9 cellular contexts compared by ENCODE assay signal in the genomic region with DNA sequence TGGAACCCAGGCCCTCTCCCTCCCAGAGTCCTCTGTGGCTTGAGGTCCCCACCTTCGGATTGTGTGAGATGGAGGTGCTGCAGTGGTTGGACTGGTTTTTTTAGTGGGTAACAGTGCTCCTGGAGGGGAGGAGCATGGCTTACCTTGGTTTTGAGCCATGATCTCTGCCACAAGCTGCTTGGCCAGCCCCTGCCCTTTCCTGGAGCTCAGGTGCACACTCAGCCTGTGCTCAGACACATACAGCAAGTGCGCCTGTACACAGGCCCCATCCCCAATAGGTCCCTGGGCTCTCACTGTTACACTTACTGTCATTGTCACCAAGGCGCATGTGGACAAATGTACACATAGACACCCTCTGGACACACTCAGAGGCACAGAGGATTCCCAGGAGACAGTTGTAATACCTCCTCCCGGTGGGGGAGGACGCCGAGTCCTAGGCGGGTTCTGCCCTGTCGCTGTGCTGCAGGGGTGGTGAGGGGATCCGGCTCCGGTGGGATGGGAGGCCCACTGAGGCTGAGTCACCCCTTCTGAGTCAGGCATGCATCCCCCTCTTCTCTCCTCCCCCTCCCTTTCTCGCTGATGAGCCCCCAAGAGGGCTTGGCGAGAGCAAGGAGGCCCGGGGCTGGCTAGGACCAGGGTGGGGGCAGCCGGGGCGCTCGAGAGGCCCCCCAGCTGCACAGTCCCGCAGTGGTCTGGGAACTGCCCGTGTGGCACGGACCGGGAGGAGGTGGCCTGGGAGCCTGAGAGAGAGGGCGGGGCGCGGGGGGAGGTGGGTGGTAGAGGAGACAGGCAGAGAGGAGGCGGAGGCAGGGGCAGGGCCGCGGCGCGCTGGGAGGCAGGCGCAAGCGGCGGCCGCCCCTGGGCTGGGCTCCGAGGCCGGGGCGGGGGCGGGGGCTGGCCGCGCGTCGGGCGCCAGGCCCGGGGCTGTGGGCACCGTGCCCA. TPM values are rescaled to one million over a fixed set of nuclear protein-coding genes. Genes with fewer than 3 reads are reported as not detected.
DNase-seq lines count a peak whose midpoint lies in the region; ATAC-seq, FAIRE-seq and TF ChIP-seq lines count a peak whose summit lies in the region.
"Had no signal": no experiment of that assay in that cellular context is flagged by ENCODE, and none has a peak within 500 bp of the region (broad histone marks: within the 10 kb centered on the region; RNA-seq: fewer than 3 reads in every experiment).

No MANE protein-coding gene starts in this region.

- no peak for TF ChIP-seq POLR2A in A549 (IDR thresholded peaks at IDR 0.05; ENCODE audit: low read length)
- no peak for TF ChIP-seq POLR2A in adrenal gland (IDR thresholded peaks at IDR 0.05)

- H3K36me3 ChIP-seq in HAP-1 (replicated peaks) (no peaks in the 10 kb centered on the region), NT2/D1 (ENCODE audit: insufficient read depth, insufficient read length, low read length) (no peaks in the 10 kb centered on the region), adrenal gland (replicated peaks in 1 of 2) (no peaks in the 10 kb centered on the region)
- H3K36me3 ChIP-seq: neutrophil had no signal

- CTCF ChIA-PET in A549 (lab: Yijun Ruan, JAX) = interaction anchor here (0.5 to 8.0 kb wide), 4 partner anchors 14 to 161 kb away, joined by 3 to 72 read pairs (median 30); no protein-coding TSS in a partner anchor

- DNase-seq in A549 (ENCODE audit: low read depth in 1 of 2, low spot score in 1 of 2) (peak; percentile 60 to 72), HAP-1 (ENCODE audit: low spot score in 2 of 2) (peak; percentile 69 to 96), NT2/D1 (ENCODE audit: low read depth, low spot score) (no peak), adrenal gland (peak; percentile 92 to 98 (median 94)), cardiac septum (ENCODE audit: low spot score) (peak; percentile 91), omental fat pad (ENCODE audit: low spot score) (peak; percentile 64)

- H3K4me1 ChIP-seq in A549 = peaks cover 64% of the 10 kb centered on the region
- peaks cover 11% of the 10 kb centered on the region; the same call in 1 of the 2 replicates for H3K4me1 ChIP-seq in HAP-1
- H3K4me1 ChIP-seq in NT2/D1 (ENCODE audit: insufficient read depth, insufficient read length) = peaks cover 30% of the 10 kb centered on the region
- H3K4me1 ChIP-seq in adrenal gland (replicated peaks in 1 of 2) = peaks cover 36 to 86% of the 10 kb centered on the region in 2 donors

- no peaks in the 10 kb centered on the region for H3K9me3 ChIP-seq in A549
- no peaks in the 10 kb centered on the region for H3K9me3 ChIP-seq in HAP-1
- no peaks in the 10 kb centered on the region for H3K9me3 ChIP-seq in NT2/D1 (ENCODE audit: insufficient read depth, low read length)
- no peaks in the 10 kb centered on the region for H3K9me3 ChIP-seq in adrenal gland (replicated peaks in 1 of 3)
- H3K9me3 ChIP-seq: neutrophil had no signal

- H3K27ac ChIP-seq in A549 = peak overlapping the region; percentile 87 to 94
- H3K27ac ChIP-seq in adrenal gland = peak overlapping the region; percentile 34 to 94 (median 76)
- H3K27ac ChIP-seq: neutrophil had no signal

- intact Hi-C loops in adrenal gland (cut with DNase I) (no loop called here), cardiac septum (cut with DNase I) (no loop called here)

- TF ChIP-seq RAD21 in A549 (conservative IDR thresholded peaks at IDR 0.05 in 1 of 2, IDR thresholded peaks at IDR 0.05 in 1 of 2) = no peak

- 28% methylated on average over 10 of the region's 43 CpGs for WGBS in A549 (ENCODE audit: missing lambda C conversion rate)
- 5 to 100% (median 11%) methylated on average over 1 to 43 of the region's 43 CpGs; no CpG with 5 or more reads in 1 of the 4 donors for WGBS in adrenal gland, 4 donors

- FAIRE-seq in A549 (lab: Jason Lieb, UNC) = no peak

- POLR2A ChIA-PET in A549 (lab: Yijun Ruan, JAX) = interaction anchor here (0.5 kb wide), 1 partner anchor 67 kb away, joined by 3 read pairs; no protein-coding TSS in a partner anchor

- H3K27me3 ChIP-seq in HAP-1 (ENCODE audit: low read depth) = no peaks in the 10 kb centered on the region
- H3K27me3 ChIP-seq in NT2/D1 (ENCODE audit: insufficient read depth, insufficient read length) = peaks cover 5% of the 10 kb centered on the region
- no peaks in the 10 kb centered on the region for H3K27me3 ChIP-seq in adrenal gland

- ATAC-seq in A549 = peak; percentile 83 to 89
- peak; percentile 89 for ATAC-seq in omental fat pad (ENCODE audit: low FRiP score)
- no peak for ATAC-seq in HG03135 (IDR thresholded peaks at IDR 0.05; ENCODE audit: unreplicated experiment)
- ATAC-seq in HG03571 (IDR thresholded peaks at IDR 0.05; ENCODE audit: unreplicated experiment) = no peak

- in situ Hi-C loops in HAP-1 (cut with MboI; ENCODE audit: low sequenced_read_pairs) = no loop called here

- peak overlapping the region; percentile 37 for H3K9ac ChIP-seq in NT2/D1 (ENCODE audit: insufficient read length, low read depth)

- TF ChIP-seq CTCF in A549 (IDR thresholded peaks at IDR 0.05) (no peak), adrenal gland (IDR thresholded peaks at IDR 0.05) (no peak), omental fat pad (IDR thresholded peaks at IDR 0.05) (no peak)

- no peak for TF ChIP-seq EP300 in A549 (IDR thresholded peaks at IDR 0.05)

- H3K4me3 ChIP-seq in A549 (peak overlapping the region; percentile 80), HAP-1 (peak overlapping the region; percentile 43), NT2/D1 (ENCODE audit: insufficient read length, low read depth) (peak overlapping the region; percentile 72), adrenal gland (peak overlapping the region in 2 of 4 donors; percentile 28 to 85)

- peak overlapping the region; percentile 93 for H3K4me2 ChIP-seq in A549

TF ChIP-seq in A549, 52 proteins besides CTCF, POLR2A, EP300 and RAD21:
- TF ChIP-seq ZC3H11A (IDR thresholded peaks at IDR 0.05) = no peak
- TF ChIP-seq FOSB (CRISPR knock-in tag; IDR thresholded peaks at IDR 0.05) = no peak
- TF ChIP-seq ZSCAN20 (CRISPR knock-in tag; IDR thresholded peaks at IDR 0.05) = no peak
- no peak for TF ChIP-seq FOSL2 (IDR thresholded peaks at IDR 0.05)
- peak; percentile 42; the same call in 1 of the 2 replicates for TF ChIP-seq FOSL2 (CRISPR knock-in tag; IDR thresholded peaks at IDR 0.05)
- TF ChIP-seq HOXB5 (CRISPR knock-in tag; IDR thresholded peaks at IDR 0.05) = no peak
- TF ChIP-seq, protein P1, sequence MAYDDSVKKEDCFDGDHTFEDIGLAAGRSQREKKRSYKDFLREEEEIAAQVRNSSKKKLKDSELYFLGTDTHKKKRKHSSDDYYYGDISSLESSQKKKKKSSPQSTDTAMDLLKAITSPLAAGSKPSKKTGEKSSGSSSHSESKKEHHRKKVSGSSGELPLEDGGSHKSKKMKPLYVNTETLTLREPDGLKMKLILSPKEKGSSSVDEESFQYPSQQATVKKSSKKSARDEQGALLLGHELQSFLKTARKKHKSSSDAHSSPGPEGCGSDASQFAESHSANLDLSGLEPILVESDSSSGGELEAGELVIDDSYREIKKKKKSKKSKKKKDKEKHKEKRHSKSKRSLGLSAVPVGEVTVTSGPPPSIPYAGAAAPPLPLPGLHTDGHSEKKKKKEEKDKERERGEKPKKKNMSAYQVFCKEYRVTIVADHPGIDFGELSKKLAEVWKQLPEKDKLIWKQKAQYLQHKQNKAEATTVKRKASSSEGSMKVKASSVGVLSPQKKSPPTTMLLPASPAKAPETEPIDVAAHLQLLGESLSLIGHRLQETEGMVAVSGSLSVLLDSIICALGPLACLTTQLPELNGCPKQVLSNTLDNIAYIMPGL (CRISPR knock-in tag; IDR thresholded peaks at IDR 0.05; ENCODE audit: borderline replicate concordance) = no peak
- no peak for TF ChIP-seq PHF8 (IDR thresholded peaks at IDR 0.05; ENCODE audit: borderline replicate concordance, low read depth)
- TF ChIP-seq EHF (CRISPR knock-in tag; IDR thresholded peaks at IDR 0.05) = no peak
- TF ChIP-seq JUN (IDR thresholded peaks at IDR 0.05) = peak in 1 of 2 experiments; percentile 44; a peak in 1 of 5 replicates
- TF ChIP-seq, protein P2, sequence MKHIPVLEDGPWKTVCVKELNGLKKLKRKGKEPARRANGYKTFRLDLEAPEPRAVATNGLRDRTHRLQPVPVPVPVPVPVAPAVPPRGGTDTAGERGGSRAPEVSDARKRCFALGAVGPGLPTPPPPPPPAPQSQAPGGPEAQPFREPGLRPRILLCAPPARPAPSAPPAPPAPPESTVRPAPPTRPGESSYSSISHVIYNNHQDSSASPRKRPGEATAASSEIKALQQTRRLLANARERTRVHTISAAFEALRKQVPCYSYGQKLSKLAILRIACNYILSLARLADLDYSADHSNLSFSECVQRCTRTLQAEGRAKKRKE (CRISPR knock-in tag; IDR thresholded peaks at IDR 0.05; ENCODE audit: low read depth) = no peak
- TF ChIP-seq, protein P3, sequence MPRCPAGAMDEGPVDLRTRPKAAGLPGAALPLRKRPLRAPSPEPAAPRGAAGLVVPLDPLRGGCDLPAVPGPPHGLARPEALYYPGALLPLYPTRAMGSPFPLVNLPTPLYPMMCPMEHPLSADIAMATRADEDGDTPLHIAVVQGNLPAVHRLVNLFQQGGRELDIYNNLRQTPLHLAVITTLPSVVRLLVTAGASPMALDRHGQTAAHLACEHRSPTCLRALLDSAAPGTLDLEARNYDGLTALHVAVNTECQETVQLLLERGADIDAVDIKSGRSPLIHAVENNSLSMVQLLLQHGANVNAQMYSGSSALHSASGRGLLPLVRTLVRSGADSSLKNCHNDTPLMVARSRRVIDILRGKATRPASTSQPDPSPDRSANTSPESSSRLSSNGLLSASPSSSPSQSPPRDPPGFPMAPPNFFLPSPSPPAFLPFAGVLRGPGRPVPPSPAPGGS (IDR thresholded peaks at IDR 0.05) = no peak

RNA-seq across cellular contexts. Expression of a gene that starts 0.5 kb away (rescaled TPM):
- polyA plus RNA-seq in A549 (2011; rRNA removed) (45.9 and 50.0 TPM in 2 replicates), A549 (2017; fragmentation: RNase III; extraction: RNeasy Plus Mini Kit Qiagen cat#74134 plus additional on column Dnase treatment) (81.6 to 94.4 TPM (median 84.2 TPM) in 3 replicates), adrenal gland (1,000 to 10,000 TPM in 1 of 3 donors, 10 to 100 TPM in 2; 29.8 to 1,154 (median 46.8) TPM)
- polyA plus RNA-seq in A549 (2012; cell fraction: cytosol; rRNA removed) = 45.6 and 53.1 TPM in 2 replicates
- 55.6 and 60.8 TPM in 2 replicates for polyA plus RNA-seq in A549 (2012; cell fraction: nucleus; rRNA removed)
- 42.9 and 66.1 TPM in 2 replicates for polyA minus RNA-seq in A549 (2011; rRNA and poly(A)+ RNA removed)
- total RNA-seq in adrenal gland (100 to 1,000 TPM; 105 to 813 (median 190) TPM), cardiac septum (21.8 TPM), omental fat pad (10 to 100 TPM; 27.4 to 55.5 (median 46.0) TPM)

Comparison
In these comparisons a context has a peak if more than half of its experiments do, and no peak if none do; other contexts are left out.
1. ATAC-seq: peak in A549 (2 of 2) and omental fat pad (single experiment); none in HG03135 (single experiment) and HG03571 (single experiment).